8 cellular contexts compared by ENCODE assay signal in the genomic region with DNA sequence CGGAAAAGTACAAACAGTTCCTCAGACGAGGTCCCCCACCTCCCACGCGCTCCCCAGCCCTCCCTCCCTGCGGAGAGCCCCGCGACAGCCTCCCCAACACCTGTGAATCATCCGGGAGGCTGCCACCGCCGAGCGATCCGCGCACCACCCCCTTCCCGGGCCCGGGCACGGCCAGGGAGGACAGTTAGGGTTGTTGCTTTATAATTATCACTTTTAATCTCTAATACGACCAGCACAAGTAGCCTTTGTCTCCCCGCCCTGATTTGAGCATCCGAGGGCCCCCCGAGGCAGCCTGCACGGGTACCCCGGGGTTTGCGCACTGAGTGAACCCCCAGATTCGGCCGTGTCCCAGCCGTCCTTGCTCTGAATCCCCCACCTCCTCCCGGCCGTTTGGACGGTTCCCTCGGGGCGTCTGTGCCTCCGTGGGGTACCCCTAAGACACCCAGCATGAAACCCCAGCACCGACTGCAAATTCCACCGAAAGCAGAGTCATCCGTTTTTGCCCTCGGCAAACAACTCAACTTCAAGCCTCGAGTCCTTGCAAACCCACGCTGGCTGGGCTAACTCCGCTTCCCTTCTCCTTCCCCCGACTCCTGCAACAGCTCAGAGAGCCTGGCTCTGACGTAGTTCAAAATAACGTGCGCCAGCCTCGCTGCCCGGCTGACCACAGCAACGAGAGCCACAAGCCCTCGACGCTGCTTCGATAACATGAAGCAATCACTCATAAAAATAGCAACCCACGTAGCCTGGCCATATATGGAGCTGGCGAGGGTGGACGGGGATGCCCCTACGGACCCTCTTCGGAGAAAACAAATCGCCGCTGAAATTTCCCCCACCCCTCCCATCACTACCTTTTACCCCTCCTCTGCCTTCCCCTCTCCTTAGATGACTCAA. TPM values are rescaled to one million over a fixed set of nuclear protein-coding genes. Genes with fewer than 3 reads are reported as not detected.
DNase-seq lines count a peak whose midpoint lies in the region; ATAC-seq and TF ChIP-seq lines count a peak whose summit lies in the region.

No MANE protein-coding gene starts in this region.

- H3K4me3 ChIP-seq in A673 (ENCODE audit: low read depth, low read length, poor library complexity, severe bottlenecking) (peak overlapping the region; percentile 70), RWPE2 (ENCODE audit: severe bottlenecking) (peak overlapping the region; percentile 36), stomach smooth muscle (ENCODE audit: low read length in 2 of 2) (peak overlapping the region; percentile 67 to 74), Karpas-422 (ENCODE audit: low read length) (no peak overlapping the region)

- DNase-seq in A673 (ENCODE audit: low spot score), result peak; percentile 63
- DNase-seq in HEK293T (ENCODE audit: extremely low spot score), result peak; percentile 22
- DNase-seq in RWPE2 (ENCODE audit: low spot score), result no peak
- peak; percentile 77 for DNase-seq in ecto neural progenitor cell (ENCODE audit: low spot score)
- peak; percentile 39 to 40 for DNase-seq in lung microvascular endothelial cell (ENCODE audit: low read depth in 2 of 2)
- DNase-seq in HT-29 (ENCODE audit: low spot score), result no peak
- DNase-seq in Karpas-422, result no peak

- no peak overlapping the region for H2AFZ ChIP-seq in Karpas-422 (ENCODE audit: low read length)

- H3K27me3 ChIP-seq in A673 (replicated peaks; ENCODE audit: insufficient read depth, low read depth, low read length, poor library complexity), result peaks cover 18% of the 10 kb centered on the region
- peaks cover 17% of the 10 kb centered on the region for H3K27me3 ChIP-seq in RWPE2 (ENCODE audit: insufficient read depth, poor library complexity, severe bottlenecking)
- H3K27me3 ChIP-seq in stomach smooth muscle (ENCODE audit: control insufficient read depth in 1 of 2, insufficient read depth in 2 of 2, low read length in 2 of 2), result peaks cover 7% of the 10 kb centered on the region in 2 donors
- H3K27me3 ChIP-seq in Karpas-422 (ENCODE audit: low read length), result no peaks in the 10 kb centered on the region

- CTCF ChIA-PET in A673 (lab: Charles Lee), result no interaction called here
- CTCF ChIA-PET in HEK293T (lab: Yijun Ruan, JAX), result interaction anchor here (0.6 to 1.0 kb wide), 2 partner anchors 140 to 239 kb away, joined by 3 read pairs; no protein-coding TSS in a partner anchor

- no peak overlapping the region for H3K27ac ChIP-seq in A673 (ENCODE audit: low read depth, low read length, poor library complexity, severe bottlenecking)
- no peak overlapping the region for H3K27ac ChIP-seq in RWPE2 (ENCODE audit: poor library complexity, severe bottlenecking)
- peak overlapping the region; percentile 98 for H3K27ac ChIP-seq in stomach smooth muscle (ENCODE audit: low read length)
- H3K27ac ChIP-seq in Karpas-422 (ENCODE audit: low read length), result no peak overlapping the region

- no peaks in the 10 kb centered on the region for H3K9me3 ChIP-seq in A673 (ENCODE audit: low read depth, low read length, poor library complexity, severe bottlenecking)
- no peaks in the 10 kb centered on the region for H3K9me3 ChIP-seq in RWPE2 (ENCODE audit: severe bottlenecking)
- H3K9me3 ChIP-seq in stomach smooth muscle (ENCODE audit: control insufficient read depth in 2 of 2, low read length in 2 of 2), result no peaks in the 10 kb centered on the region
- no peaks in the 10 kb centered on the region for H3K9me3 ChIP-seq in Karpas-422 (ENCODE audit: low read length)

- peak; percentile 66 for ATAC-seq in RWPE2 (ENCODE audit: low read depth)

- H3K36me3 ChIP-seq in A673 (ENCODE audit: insufficient read depth, low read length, poor library complexity, severe bottlenecking), result no peaks in the 10 kb centered on the region
- no peaks in the 10 kb centered on the region for H3K36me3 ChIP-seq in RWPE2 (ENCODE audit: low read depth)
- H3K36me3 ChIP-seq in stomach smooth muscle (ENCODE audit: control insufficient read depth in 2 of 2, insufficient read depth in 2 of 2, low read length in 2 of 2), result no peaks in the 10 kb centered on the region
- no peaks in the 10 kb centered on the region for H3K36me3 ChIP-seq in Karpas-422 (ENCODE audit: insufficient read depth, low read length)

- no peak for TF ChIP-seq CTCF in A673 (conservative IDR thresholded peaks at IDR 0.05; ENCODE audit: low read depth, low read length)
- no peak for TF ChIP-seq CTCF in RWPE2 (IDR thresholded peaks at IDR 0.05; ENCODE audit: poor library complexity, severe bottlenecking)

- no peaks in the 10 kb centered on the region for H3K9me2 ChIP-seq in Karpas-422 (replicated peaks; ENCODE audit: insufficient read depth, low read length)

- H3K9ac ChIP-seq in stomach smooth muscle (ENCODE audit: low read length in 2 of 2) (peak overlapping the region; percentile 84 to 93), Karpas-422 (ENCODE audit: low read length) (no peak overlapping the region)

- H3K4me2 ChIP-seq in Karpas-422 (ENCODE audit: low read depth, low read length, poor library complexity, severe bottlenecking), result no peak overlapping the region

- intact Hi-C loops in A673 (cut with micrococcal nuclease; ENCODE audit: unreplicated experiment), result loop anchor here (2.0 to 5.0 kb wide), 2 partner anchors 135 to 240 kb away; no protein-coding TSS in a partner anchor

- H3K79me2 ChIP-seq in Karpas-422 (ENCODE audit: low read length), result no peaks in the 10 kb centered on the region

- POLR2A ChIA-PET in A673 (lab: Charles Lee; ENCODE audit: low non-redundant PET) (interaction anchor here (0.6 kb wide), 2 partner anchors 53 to 127 kb away, joined by 3 to 4 read pairs; no protein-coding TSS in a partner anchor), HEK293T (lab: Yijun Ruan, JAX) (interaction anchor here (0.6 to 2.9 kb wide), 2 partner anchors 127 to 217 kb away, joined by 3 to 11 read pairs; a partner anchor contains a TSS)

- no peaks in the 10 kb centered on the region for H4K20me1 ChIP-seq in Karpas-422 (ENCODE audit: insufficient read depth, low read depth, low read length)

- no TSS peak for BruUV-seq in A673 (replicated peaks; lab: Mats Ljungman, UMichigan)

- H3K4me1 ChIP-seq in A673 (ENCODE audit: insufficient read depth, low read length, poor library complexity, severe bottlenecking) (peaks cover 16% of the 10 kb centered on the region), RWPE2 (ENCODE audit: insufficient read depth, poor library complexity, severe bottlenecking) (no peaks in the 10 kb centered on the region), stomach smooth muscle (ENCODE audit: control insufficient read depth, insufficient read depth, low read length) (peaks cover 4% of the 10 kb centered on the region), Karpas-422 (ENCODE audit: low read length) (no peaks in the 10 kb centered on the region)

TF ChIP-seq in HEK293T, 16 proteins besides CTCF, POLR2A, EP300 and RAD21:
- TF ChIP-seq TARDBP (IDR thresholded peaks at IDR 0.05) (no peak), L3MBTL2 (conservative IDR thresholded peaks at IDR 0.05) (0 out of 2 replicates have a peak, but pooled peaks have one; percentile 26)

RNA-seq across cellular contexts. Expression of a gene that starts 0.9 kb away (rescaled TPM):
- total RNA-seq in A673 (2021) (5.0 and 5.8 TPM in 2 replicates), lung microvascular endothelial cell (0.22 TPM in 1 of 2 replicates, not detected in the other)
- total RNA-seq in HT-29 (2014; rRNA removed; shearing (Covaris generic)), result not detected in 2 replicates
- total RNA-seq in Karpas-422 (2014; rRNA removed; shearing (Covaris generic); ENCODE audit: low replicate concordance), result not detected in 2 replicates

Comparison
In these comparisons a context has a peak if more than half of its experiments do, and no peak if none do; other contexts are left out.
1. DNase-seq: peak in A673 (single experiment), HEK293T (single experiment), ecto neural progenitor cell (single experiment) and lung microvascular endothelial cell (2 of 2); none in RWPE2 (single experiment), HT-29 (single experiment) and Karpas-422 (single experiment).